In genomic region chr5:142466195-142466951, GRCh38 we compare ENCODE assay signal across 1 cellular context.
TF ChIP-seq lines count a peak whose summit lies in the region.

No MANE protein-coding gene starts in this region.

TF ChIP-seq in K562, 482 proteins besides CTCF, POLR2A, EP300 and RAD21 (continued from another document and continues in another):
- TF ChIP-seq ZNF134 (CRISPR knock-in tag; conservative IDR thresholded peaks at IDR 0.05) (no peak), PTRF (tag; IDR thresholded peaks at IDR 0.05) (no peak), RERE (CRISPR knock-in tag; IDR thresholded peaks at IDR 0.05; ENCODE audit: borderline replicate concordance) (no peak), ZNF165 (CRISPR knock-in tag; IDR thresholded peaks at IDR 0.05; ENCODE audit: borderline replicate concordance) (no peak), ZBTB17 (CRISPR knock-in tag; IDR thresholded peaks at IDR 0.05) (no peak), TCFL5 (CRISPR knock-in tag; conservative IDR thresholded peaks at IDR 0.05) (no peak), ZNF140 (CRISPR knock-in tag; IDR thresholded peaks at IDR 0.05) (no peak), TCF3 (CRISPR knock-in tag; IDR thresholded peaks at IDR 0.05) (no peak), ZNF274 (IDR thresholded peaks at IDR 0.05; ENCODE audit: borderline replicate concordance, low read depth, low read length) (no peak), NFXL1 (CRISPR knock-in tag; IDR thresholded peaks at IDR 0.05) (no peak), RNF2 (IDR thresholded peaks at IDR 0.05) (no peak), NFE2L1 (tag; IDR thresholded peaks at IDR 0.05; ENCODE audit: borderline replicate concordance, low read depth) (no peak), CUX1 (CRISPR knock-in tag; IDR thresholded peaks at IDR 0.05) (no peak), ZNF280B (CRISPR knock-in tag; IDR thresholded peaks at IDR 0.05) (no peak), RCOR1 (IDR thresholded peaks at IDR 0.05; ENCODE audit: borderline replicate concordance in 1 of 2, low read depth in 2 of 2, low read length in 2 of 2) (0 out of 4 replicates have a peak, but pooled peaks of 1 of the 2 experiments have one; percentile 28), IFI16 (CRISPR knock-in tag; IDR thresholded peaks at IDR 0.05) (no peak), CAMTA2 (CRISPR knock-in tag; conservative IDR thresholded peaks at IDR 0.05) (no peak), ETV6 (IDR thresholded peaks at IDR 0.05; ENCODE audit: borderline replicate concordance in 1 of 2, low read depth in 2 of 2, low read length in 1 of 2) (peak; percentile 32 to 88; a peak in 2 of 4 replicates), ETV6 (CRISPR knock-in tag; IDR thresholded peaks at IDR 0.05; ENCODE audit: borderline replicate concordance) (no peak), LEF1 (IDR thresholded peaks at IDR 0.05) (no peak), PML (IDR thresholded peaks at IDR 0.05; ENCODE audit: low read length) (no peak), CTCFL (IDR thresholded peaks at IDR 0.05; ENCODE audit: borderline replicate concordance, insufficient read depth, low read depth, low read length, poor library complexity, severe bottlenecking) (no peak), KDM4B (IDR thresholded peaks at IDR 0.05; ENCODE audit: borderline replicate concordance in 2 of 2, low read depth in 1 of 2) (no peak), POLR2AphosphoS2 (IDR thresholded peaks at IDR 0.05; ENCODE audit: low read length) (no peak), EGR1 (conservative IDR thresholded peaks at IDR 0.05) (peak; percentile 78), THRAP3 (IDR thresholded peaks at IDR 0.05; ENCODE audit: borderline replicate concordance) (no peak), GTF2F1 (IDR thresholded peaks at IDR 0.05; ENCODE audit: low read depth, low read length) (no peak), SMAD3 (CRISPR knock-in tag; conservative IDR thresholded peaks at IDR 0.05) (no peak), AFF4 (CRISPR knock-in tag; IDR thresholded peaks at IDR 0.05) (no peak), ZNF24 (IDR thresholded peaks at IDR 0.05) (no peak), GATAD2B (IDR thresholded peaks at IDR 0.05; ENCODE audit: borderline replicate concordance) (no peak), MCM3 (IDR thresholded peaks at IDR 0.05) (no peak), ZFP36 (IDR thresholded peaks at IDR 0.05; ENCODE audit: low read depth, low read length, partially characterized antibody) (no peak), SETDB1 (IDR thresholded peaks at IDR 0.05; ENCODE audit: low read length) (no peak), CBX8 (IDR thresholded peaks at IDR 0.05; ENCODE audit: borderline replicate concordance, extremely low read depth, low read depth, low read length, poor library complexity, severe bottlenecking) (no peak), SMARCC2 (IDR thresholded peaks at IDR 0.05; ENCODE audit: low read depth) (peak; percentile 26; the same call in 1 of the 2 replicates), ZBED1 (IDR thresholded peaks at IDR 0.05) (no peak)
- TF ChIP-seq, protein P1, sequence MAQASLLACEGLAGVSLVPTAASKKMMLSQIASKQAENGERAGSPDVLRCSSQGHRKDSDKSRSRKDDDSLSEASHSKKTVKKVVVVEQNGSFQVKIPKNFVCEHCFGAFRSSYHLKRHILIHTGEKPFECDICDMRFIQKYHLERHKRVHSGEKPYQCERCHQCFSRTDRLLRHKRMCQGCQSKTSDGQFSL (CRISPR knock-in tag; IDR thresholded peaks at IDR 0.05) = peak; percentile 79; the same call in 1 of the 2 replicates
- TF ChIP-seq, protein P1 (tag; IDR thresholded peaks at IDR 0.05) = no peak
- TF ChIP-seq, protein P2, sequence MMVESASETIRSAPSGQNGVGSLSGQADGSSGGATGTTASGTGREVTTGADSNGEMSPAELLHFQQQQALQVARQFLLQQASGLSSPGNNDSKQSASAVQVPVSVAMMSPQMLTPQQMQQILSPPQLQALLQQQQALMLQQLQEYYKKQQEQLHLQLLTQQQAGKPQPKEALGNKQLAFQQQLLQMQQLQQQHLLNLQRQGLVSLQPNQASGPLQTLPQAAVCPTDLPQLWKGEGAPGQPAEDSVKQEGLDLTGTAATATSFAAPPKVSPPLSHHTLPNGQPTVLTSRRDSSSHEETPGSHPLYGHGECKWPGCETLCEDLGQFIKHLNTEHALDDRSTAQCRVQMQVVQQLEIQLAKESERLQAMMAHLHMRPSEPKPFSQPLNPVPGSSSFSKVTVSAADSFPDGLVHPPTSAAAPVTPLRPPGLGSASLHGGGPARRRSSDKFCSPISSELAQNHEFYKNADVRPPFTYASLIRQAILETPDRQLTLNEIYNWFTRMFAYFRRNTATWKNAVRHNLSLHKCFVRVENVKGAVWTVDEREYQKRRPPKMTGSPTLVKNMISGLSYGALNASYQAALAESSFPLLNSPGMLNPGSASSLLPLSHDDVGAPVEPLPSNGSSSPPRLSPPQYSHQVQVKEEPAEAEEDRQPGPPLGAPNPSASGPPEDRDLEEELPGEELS (CRISPR knock-in tag; IDR thresholded peaks at IDR 0.05; ENCODE audit: borderline replicate concordance) = no peak
